In genomic region chr20:41505198-41505597, GRCh38 we compare ENCODE assay signal across 26 cellular contexts.
DNase-seq lines count a peak whose midpoint lies in the region; ATAC-seq, FAIRE-seq and TF ChIP-seq lines count a peak whose summit lies in the region.
"Had no signal": no experiment of that assay in that cellular context is flagged by ENCODE, and none has a peak within 500 bp of the region (broad histone marks: within the 10 kb centered on the region; RNA-seq: fewer than 3 reads in every experiment).

No MANE protein-coding gene starts in this region.

- TF ChIP-seq POLR2A in GM12878 (IDR thresholded peaks at IDR 0.05; ENCODE audit: low read depth, low read length) = no peak

- H3K36me3 ChIP-seq in GM12878 (ENCODE audit: control insufficient read depth in 2 of 2, insufficient read depth in 2 of 2, low read length in 1 of 2) = peaks cover 0 to 3% of the 10 kb centered on the region in 2 experiments; a peak in 2 of 4 replicates

- H3K4me2 ChIP-seq in GM12878 (ENCODE audit: control insufficient read depth, insufficient read depth) = no peak overlapping the region
- H3K4me2 ChIP-seq: A549; BLaER1 treated with 17β-estradiol and CSF1 and Interleukin-3, amounts not matched to agents 10 nM and 100 nM had no signal

- CTCF ChIA-PET in activated CD4-positive, alpha-beta memory T cell treated with anti-CD3 and anti-CD28 coated beads for 36 hours (lab: Charles Lee) = interaction anchor here (0.7 kb wide), 1 partner anchor 193 kb away, joined by 3 read pairs; no protein-coding TSS in a partner anchor
- CTCF ChIA-PET in activated CD4-positive, alpha-beta memory T cell treated with anti-CD3 and anti-CD28 coated beads, Interleukin-2, amount 10 ng/mL, durations not matched to agents 7 days and 5 days (lab: Charles Lee) = no interaction called here
- CTCF ChIA-PET in GM12878 (lab: Yijun Ruan, JAX) = interaction anchor here (1.0 kb wide), 1 partner anchor 12 kb away, joined by 3 read pairs; no protein-coding TSS in a partner anchor

- H2AFZ ChIP-seq in GM12878 (ENCODE audit: control insufficient read depth, low read depth, low read length) = no peak overlapping the region

- no peak for TF ChIP-seq EP300 in GM12878 (IDR thresholded peaks at IDR 0.05; ENCODE audit: borderline replicate concordance in 1 of 2, control insufficient read depth in 1 of 2, low read depth in 2 of 2, low read length in 2 of 2)

- H3K4me1 ChIP-seq in GM12878 (ENCODE audit: control insufficient read depth, insufficient read depth, low read length) = no peaks in the 10 kb centered on the region
- H3K4me1 ChIP-seq: BE2C had no signal

- no peak overlapping the region for H3K4me3 ChIP-seq in GM12878
- H3K4me3 ChIP-seq: A549, HAP-1 had no signal

- H3K9ac ChIP-seq in GM12878 (ENCODE audit: control insufficient read depth, insufficient read depth, low read length) = no peak overlapping the region
- H3K9ac ChIP-seq: BLaER1 treated with 17β-estradiol and CSF1 and Interleukin-3, amounts not matched to agents 10 nM and 100 nM had no signal

- H3K27ac ChIP-seq in GM12878 (ENCODE audit: control insufficient read depth, insufficient read depth) = peak overlapping the region; percentile 31
- H3K27ac ChIP-seq: A549; BLaER1 treated with 17β-estradiol and CSF1 and Interleukin-3, amounts not matched to agents 10 nM and 100 nM had no signal

- H3K27me3 Mint-ChIP-seq in activated CD4-positive, alpha-beta memory T cell treated with anti-CD3 and anti-CD28 coated beads for 36 hours = no peaks in the 10 kb centered on the region
- H3K27me3 Mint-ChIP-seq in activated CD4-positive, alpha-beta memory T cell treated with anti-CD3 and anti-CD28 coated beads, Interleukin-2, amount 10 ng/mL, durations not matched to agents 7 days and 5 days = no peaks in the 10 kb centered on the region
- H3K27me3 Mint-ChIP-seq in activated naive CD8-positive, alpha-beta T cell = no peaks in the 10 kb centered on the region
- no peaks in the 10 kb centered on the region for H3K27me3 Mint-ChIP-seq in activated naive CD8-positive, alpha-beta T cell treated with anti-CD3 and anti-CD28 coated beads for 36 hours
- H3K27me3 Mint-ChIP-seq: CD4-positive, alpha-beta T cell; CD8-positive, alpha-beta memory T cell had no signal

- TF ChIP-seq CTCF in GM12878 (IDR thresholded peaks at IDR 0.05 in 2 of 3, conservative IDR thresholded peaks at IDR 0.05 in 1 of 3; ENCODE audit: control insufficient read depth in 2 of 3, extremely low read depth in 1 of 3, insufficient read depth in 1 of 3, low read depth in 3 of 3, low read length in 3 of 3) = no peak

- peaks cover 11% of the 10 kb centered on the region for H3K9me3 Mint-ChIP-seq in activated CD4-positive, alpha-beta memory T cell treated with anti-CD3 and anti-CD28 coated beads for 36 hours
- no peaks in the 10 kb centered on the region for H3K9me3 Mint-ChIP-seq in activated CD4-positive, alpha-beta memory T cell treated with anti-CD3 and anti-CD28 coated beads, Interleukin-2, amount 10 ng/mL, durations not matched to agents 7 days and 5 days
- no peaks in the 10 kb centered on the region for H3K9me3 Mint-ChIP-seq in activated naive CD8-positive, alpha-beta T cell (ENCODE audit: low read depth)
- H3K9me3 Mint-ChIP-seq in activated naive CD8-positive, alpha-beta T cell treated with anti-CD3 and anti-CD28 coated beads for 36 hours = peaks cover 8% of the 10 kb centered on the region
- H3K9me3 Mint-ChIP-seq: HFFc6 had no signal

- H3K79me2 ChIP-seq in GM12878 (ENCODE audit: control insufficient read depth, insufficient read depth, low read length) = no peaks in the 10 kb centered on the region

- H3K4me1 Mint-ChIP-seq in activated CD4-positive, alpha-beta memory T cell treated with anti-CD3 and anti-CD28 coated beads for 36 hours (ENCODE audit: low read depth) = peaks cover 9% of the 10 kb centered on the region
- no peaks in the 10 kb centered on the region for H3K4me1 Mint-ChIP-seq in activated CD4-positive, alpha-beta memory T cell treated with anti-CD3 and anti-CD28 coated beads, Interleukin-2, amount 10 ng/mL, durations not matched to agents 7 days and 5 days
- H3K4me1 Mint-ChIP-seq in activated naive CD8-positive, alpha-beta T cell (ENCODE audit: low read depth) = peaks cover 16% of the 10 kb centered on the region
- H3K4me1 Mint-ChIP-seq in activated naive CD8-positive, alpha-beta T cell treated with anti-CD3 and anti-CD28 coated beads for 36 hours = peaks cover 14% of the 10 kb centered on the region

- no peak for TF ChIP-seq RAD21 in GM12878 (IDR thresholded peaks at IDR 0.05; ENCODE audit: insufficient read depth, low read depth, low read length)

- H3K27ac Mint-ChIP-seq in activated CD4-positive, alpha-beta memory T cell treated with anti-CD3 and anti-CD28 coated beads for 36 hours = peak overlapping the region; percentile 20
- no peak overlapping the region for H3K27ac Mint-ChIP-seq in activated CD4-positive, alpha-beta memory T cell treated with anti-CD3 and anti-CD28 coated beads, Interleukin-2, amount 10 ng/mL, durations not matched to agents 7 days and 5 days
- peak overlapping the region; percentile 8 for H3K27ac Mint-ChIP-seq in activated naive CD8-positive, alpha-beta T cell
- no peak overlapping the region for H3K27ac Mint-ChIP-seq in activated naive CD8-positive, alpha-beta T cell treated with anti-CD3 and anti-CD28 coated beads for 36 hours
- H3K27ac Mint-ChIP-seq: CD14-positive monocyte; CD4-positive, alpha-beta T cell; CD8-positive, alpha-beta memory T cell; HFFc6 had no signal

- H3K9me3 ChIP-seq in GM12878 (replicated peaks; ENCODE audit: control insufficient read depth, insufficient read depth, low read length) = peaks cover 2% of the 10 kb centered on the region; the same call in 1 of the 3 replicates
- H3K9me3 ChIP-seq: BE2C, HAP-1 had no signal

- whole genome bisulfite sequencing in GM12878 (ENCODE audit: insufficient coverage, insufficient replicate concordance, low lambda C conversion rate, missing lambda C conversion rate) = 78% methylated on average over 6 of the region's 6 CpGs

- POLR2A ChIA-PET in activated CD4-positive, alpha-beta memory T cell treated with anti-CD3 and anti-CD28 coated beads for 36 hours (lab: Charles Lee) = no interaction called here
- POLR2A ChIA-PET in activated CD4-positive, alpha-beta memory T cell treated with anti-CD3 and anti-CD28 coated beads, Interleukin-2, amount 10 ng/mL, durations not matched to agents 7 days and 5 days (lab: Charles Lee) = no interaction called here
- POLR2A ChIA-PET in GM12878 (lab: Charles Lee) = interaction anchor here (0.5 kb wide), 1 partner anchor 34 kb away, joined by 4 read pairs; no protein-coding TSS in a partner anchor

- DNase-seq in activated CD4-positive, alpha-beta memory T cell treated with anti-CD3 and anti-CD28 coated beads for 36 hours = no peak
- DNase-seq in activated CD4-positive, alpha-beta memory T cell treated with anti-CD3 and anti-CD28 coated beads, Interleukin-2, amount 10 ng/mL, durations not matched to agents 7 days and 5 days = no peak
- no peak for DNase-seq in activated naive CD8-positive, alpha-beta T cell treated with anti-CD3 and anti-CD28 coated beads for 36 hours
- DNase-seq in GM12878 (ENCODE audit: low read depth, low spot score) (no peak), dedifferentiated amniotic fluid mesenchymal stem cell (ENCODE audit: extremely low spot score) (no peak), T-helper 9 cell (no peak)
- DNase-seq: 8988T; ACHN; AML-193; BE2C; CD4-positive, alpha-beta T cell; CD8-positive, alpha-beta memory T cell; DMS 273 treated with DMSO at 0.1 percent for 48 hours; DMS79; EL; GDM1; GOT3; HFFc6 had no signal

- SMC1A ChIA-PET in GM12878 (lab: Charles Lee; ENCODE audit: uncharacterized antibody, unreplicated experiment) = interaction anchor here (0.6 to 1.6 kb wide), 3 partner anchors 13 to 227 kb away, joined by 3 to 4 read pairs (median 3); no protein-coding TSS in a partner anchor

- H3K36me3 Mint-ChIP-seq in activated CD4-positive, alpha-beta memory T cell treated with anti-CD3 and anti-CD28 coated beads for 36 hours = peaks cover 23% of the 10 kb centered on the region
- H3K36me3 Mint-ChIP-seq in activated CD4-positive, alpha-beta memory T cell treated with anti-CD3 and anti-CD28 coated beads, Interleukin-2, amount 10 ng/mL, durations not matched to agents 7 days and 5 days (ENCODE audit: low read depth) = peaks cover 14% of the 10 kb centered on the region
- peaks cover 16% of the 10 kb centered on the region for H3K36me3 Mint-ChIP-seq in activated naive CD8-positive, alpha-beta T cell
- H3K36me3 Mint-ChIP-seq in activated naive CD8-positive, alpha-beta T cell treated with anti-CD3 and anti-CD28 coated beads for 36 hours = peaks cover 27% of the 10 kb centered on the region

- no peak; the same call in 2 of the 3 replicates for ATAC-seq in GM12878
- ATAC-seq: A549 had no signal

- intact Hi-C loops in activated CD4-positive, alpha-beta memory T cell treated with anti-CD3 and anti-CD28 coated beads for 36 hours (cut with micrococcal nuclease) = loop anchor here (10.0 kb wide), 1 partner anchor 190 kb away; no protein-coding TSS in a partner anchor
- intact Hi-C loops in GM12878 (cut with micrococcal nuclease; ENCODE audit: unreplicated experiment) = no loop called here

- no peak for FAIRE-seq in GM12878 (lab: Jason Lieb, UNC)
- FAIRE-seq: A549, D721Med, GM12892, H54 had no signal

- in situ Hi-C loops in GM12878 (cut with MboI) = no loop called here

- no TSS peak for BruUV-seq in GM12878 (replicated peaks; lab: Mats Ljungman, UMichigan)

- no peak overlapping the region for H3K4me3 Mint-ChIP-seq in activated CD4-positive, alpha-beta memory T cell treated with anti-CD3 and anti-CD28 coated beads for 36 hours
- no peak overlapping the region for H3K4me3 Mint-ChIP-seq in activated CD4-positive, alpha-beta memory T cell treated with anti-CD3 and anti-CD28 coated beads, Interleukin-2, amount 10 ng/mL, durations not matched to agents 7 days and 5 days
- H3K4me3 Mint-ChIP-seq in activated naive CD8-positive, alpha-beta T cell = no peak overlapping the region
- H3K4me3 Mint-ChIP-seq in activated naive CD8-positive, alpha-beta T cell treated with anti-CD3 and anti-CD28 coated beads for 36 hours = no peak overlapping the region
- H3K4me3 Mint-ChIP-seq: CD14-positive monocyte; CD4-positive, alpha-beta T cell; CD8-positive, alpha-beta memory T cell; HFFc6 had no signal

- no peaks in the 10 kb centered on the region for H3K27me3 ChIP-seq in GM12878 (replicated peaks in 1 of 2; ENCODE audit: control insufficient read depth in 2 of 2, insufficient read depth in 2 of 2, low read length in 1 of 2)
- H3K27me3 ChIP-seq: BE2C; BLaER1 treated with 17β-estradiol and CSF1 and Interleukin-3, amounts not matched to agents 10 nM and 100 nM had no signal

- RAD21 ChIA-PET in GM12878 (lab: Charles Lee; ENCODE audit: unreplicated experiment) = interaction anchor here (1.1 kb wide), 1 partner anchor 72 kb away, joined by 3 read pairs; no protein-coding TSS in a partner anchor

- no peaks in the 10 kb centered on the region for H4K20me1 ChIP-seq in GM12878 (ENCODE audit: control insufficient read depth, insufficient read depth)

TF ChIP-seq in GM12878, 131 proteins besides CTCF, POLR2A, EP300 and RAD21 (continues in another document):
- TF ChIP-seq SMARCA5 (IDR thresholded peaks at IDR 0.05) = no peak
- TF ChIP-seq RB1 (IDR thresholded peaks at IDR 0.05; ENCODE audit: borderline replicate concordance) = no peak
- no peak for TF ChIP-seq ETV6 (conservative IDR thresholded peaks at IDR 0.05 in 1 of 2, IDR thresholded peaks at IDR 0.05 in 1 of 2; ENCODE audit: borderline replicate concordance in 1 of 2, low read depth in 1 of 2)
- TF ChIP-seq ATF7 (IDR thresholded peaks at IDR 0.05; ENCODE audit: low read depth) = no peak
- no peak for TF ChIP-seq IRF4 (IDR thresholded peaks at IDR 0.05; ENCODE audit: low read depth, low read length)

Comparison
In these comparisons a context has a peak if more than half of its experiments do, and no peak if none do; other contexts are left out.
1. H3K27ac Mint-ChIP-seq: peak in activated CD4-positive, alpha-beta memory T cell treated with anti-CD3 and anti-CD28 coated beads for 36 hours (single experiment) and activated naive CD8-positive, alpha-beta T cell (single experiment); none in activated CD4-positive, alpha-beta memory T cell treated with anti-CD3 and anti-CD28 coated beads, Interleukin-2, amount 10 ng/mL, durations not matched to agents 7 days and 5 days (single experiment) and activated naive CD8-positive, alpha-beta T cell treated with anti-CD3 and anti-CD28 coated beads for 36 hours (single experiment).